In the genomic region with DNA sequence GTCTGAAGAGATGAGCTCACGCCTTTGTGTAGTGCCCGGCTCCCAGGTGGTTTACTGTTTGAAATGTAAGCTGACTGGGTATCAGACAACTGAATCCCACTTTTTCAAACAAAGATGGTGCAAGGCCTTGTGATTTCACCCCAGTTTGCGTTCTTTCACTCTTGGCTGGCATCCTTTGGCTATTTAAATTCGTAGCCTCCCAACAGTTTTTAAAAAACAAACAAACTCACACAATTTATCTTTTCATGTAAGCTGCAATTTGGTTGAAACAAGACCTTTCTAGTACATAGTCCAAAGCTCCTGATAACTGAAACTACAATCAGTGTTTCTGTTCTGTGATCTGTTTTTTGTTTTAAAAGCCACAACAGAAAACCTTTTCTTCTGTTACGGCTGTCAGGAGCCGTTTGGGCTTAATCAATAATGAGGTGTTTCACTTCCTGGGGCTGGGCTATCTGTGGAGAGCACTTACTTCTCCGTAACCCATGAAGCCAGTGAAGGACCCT, we compare ENCODE assay signal across 8 cellular contexts.
DNase-seq lines count a peak whose midpoint lies in the region; ATAC-seq and TF ChIP-seq lines count a peak whose summit lies in the region.

No MANE protein-coding gene starts in this region.

- H3K27me3 Mint-ChIP-seq in activated naive CD4-positive, alpha-beta T cell treated with anti-CD3 and anti-CD28 coated beads, Interleukin-2, amount 10 ng/mL, durations not matched to agents 7 days and 5 days: no peaks in the 10 kb centered on the region

- H3K4me3 Mint-ChIP-seq in activated naive CD4-positive, alpha-beta T cell treated with anti-CD3 and anti-CD28 coated beads, Interleukin-2, amount 10 ng/mL, durations not matched to agents 7 days and 5 days: peak overlapping the region; percentile 70

- intact Hi-C loops in transverse colon (cut with DNase I; ENCODE audit: low total_unique reads): no loop called here

- H3K27ac Mint-ChIP-seq in activated naive CD4-positive, alpha-beta T cell treated with anti-CD3 and anti-CD28 coated beads, Interleukin-2, amount 10 ng/mL, durations not matched to agents 7 days and 5 days: peak overlapping the region; percentile 99

- no peaks in the 10 kb centered on the region for H3K27me3 ChIP-seq in hepatocyte
- H3K27me3 ChIP-seq in transverse colon: no peaks in the 10 kb centered on the region

- H3K9me3 ChIP-seq in SK-N-MC (ENCODE audit: low read depth, low read length) (no peaks in the 10 kb centered on the region), hepatocyte (ENCODE audit: low read depth) (no peaks in the 10 kb centered on the region), transverse colon (no peaks in the 10 kb centered on the region)

- no peaks in the 10 kb centered on the region for H3K9me2 ChIP-seq in hepatocyte (replicated peaks; ENCODE audit: insufficient read depth)

- in situ Hi-C loops in transverse colon (cut with MboI; ENCODE audit: low pct_ligation_motif_present in 1 of 4, low pct_unique_long_range_greater_than_20kb in 1 of 4, low sequenced_read_pairs in 3 of 4): no loop called here

- H4K20me1 ChIP-seq in hepatocyte (ENCODE audit: insufficient read depth, poor library complexity, severe bottlenecking): no peaks in the 10 kb centered on the region

- H3K79me2 ChIP-seq in hepatocyte: peaks cover 70% of the 10 kb centered on the region

- H3K4me3 ChIP-seq in SK-N-MC: peak overlapping the region; percentile 72
- H3K4me3 ChIP-seq in hepatocyte: no peak overlapping the region
- peak overlapping the region in 1 of 4 donors; percentile 1 for H3K4me3 ChIP-seq in transverse colon

- H3K9ac ChIP-seq in SK-N-MC (ENCODE audit: insufficient read length): no peak overlapping the region

- peaks cover 11% of the 10 kb centered on the region for H3K36me3 Mint-ChIP-seq in activated naive CD4-positive, alpha-beta T cell treated with anti-CD3 and anti-CD28 coated beads, Interleukin-2, amount 10 ng/mL, durations not matched to agents 7 days and 5 days

- TF ChIP-seq CTCF in hepatocyte (IDR thresholded peaks at IDR 0.05; ENCODE audit: poor library complexity): no peak
- no peak for TF ChIP-seq CTCF in transverse colon (IDR thresholded peaks at IDR 0.05)

- TF ChIP-seq POLR2A in transverse colon (IDR thresholded peaks at IDR 0.05): no peak

- H2AFZ ChIP-seq in hepatocyte: no peak overlapping the region

- H3K36me3 ChIP-seq in SK-N-MC (ENCODE audit: insufficient read depth, low read length) (peaks cover 5% of the 10 kb centered on the region; the same call in 1 of the 2 replicates), hepatocyte (replicated peaks; ENCODE audit: insufficient read depth, low read depth) (no peaks in the 10 kb centered on the region), transverse colon (no peaks in the 10 kb centered on the region)

- H3K4me1 ChIP-seq in hepatocyte (ENCODE audit: insufficient read depth): peaks cover 37% of the 10 kb centered on the region
- peaks cover 29 to 67% (median 43%) of the 10 kb centered on the region in 4 donors for H3K4me1 ChIP-seq in transverse colon

- 50% methylated on average over 7 of the region's 7 CpGs for WGBS in hepatocyte (ENCODE audit: low lambda C conversion rate, missing lambda C conversion rate)
- WGBS in transverse colon (ENCODE audit: low coverage in 1 of 2), 2 donors: 43 to 54% methylated on average over 5 to 7 of the region's 7 CpGs

- ATAC-seq in HG02642 (IDR thresholded peaks at IDR 0.05; ENCODE audit: poor library complexity, unreplicated experiment) (no peak), HG02798 (IDR thresholded peaks at IDR 0.05; ENCODE audit: poor library complexity, unreplicated experiment) (no peak)

- CTCF ChIA-PET in activated naive CD4-positive, alpha-beta T cell treated with anti-CD3 and anti-CD28 coated beads, Interleukin-2, amount 10 ng/mL, durations not matched to agents 7 days and 5 days (lab: Charles Lee): interaction anchor here (0.6 to 3.5 kb wide), 3 partner anchors 10 to 250 kb away, joined by 3 to 13 read pairs (median 3); no protein-coding TSS in a partner anchor

- TF ChIP-seq EP300 in transverse colon (IDR thresholded peaks at IDR 0.05; ENCODE audit: low read depth): no peak

- H3K27ac ChIP-seq in SK-N-MC (peak overlapping the region; percentile 92), hepatocyte (peak overlapping the region; percentile 78), transverse colon (peak overlapping the region; percentile 40 to 65 (median 58))

- peak overlapping the region; percentile 47 for H3K4me2 ChIP-seq in hepatocyte

- peaks cover 64% of the 10 kb centered on the region for H3K4me1 Mint-ChIP-seq in activated naive CD4-positive, alpha-beta T cell treated with anti-CD3 and anti-CD28 coated beads, Interleukin-2, amount 10 ng/mL, durations not matched to agents 7 days and 5 days

- no peaks in the 10 kb centered on the region for H3K9me3 Mint-ChIP-seq in activated naive CD4-positive, alpha-beta T cell treated with anti-CD3 and anti-CD28 coated beads, Interleukin-2, amount 10 ng/mL, durations not matched to agents 7 days and 5 days

- DNase-seq in activated naive CD4-positive, alpha-beta T cell treated with anti-CD3 and anti-CD28 coated beads, Interleukin-2, amount 10 ng/mL, durations not matched to agents 7 days and 5 days: peak; percentile 29
- no peak for DNase-seq in activated naive CD4-positive, alpha-beta T cell treated with anti-CD3 and anti-CD28 coated beads, Interleukin-2, amount 50 U/mL, for 16 hours
- no peak for DNase-seq in SK-N-MC (ENCODE audit: low read depth, low spot score)
- DNase-seq in hepatocyte (ENCODE audit: low spot score): no peak
- DNase-seq in transverse colon: no peak
- no peak for DNase-seq in NCI-H69 (lab: John Stamatoyannopoulos, UW)
